In the genomic region with DNA sequence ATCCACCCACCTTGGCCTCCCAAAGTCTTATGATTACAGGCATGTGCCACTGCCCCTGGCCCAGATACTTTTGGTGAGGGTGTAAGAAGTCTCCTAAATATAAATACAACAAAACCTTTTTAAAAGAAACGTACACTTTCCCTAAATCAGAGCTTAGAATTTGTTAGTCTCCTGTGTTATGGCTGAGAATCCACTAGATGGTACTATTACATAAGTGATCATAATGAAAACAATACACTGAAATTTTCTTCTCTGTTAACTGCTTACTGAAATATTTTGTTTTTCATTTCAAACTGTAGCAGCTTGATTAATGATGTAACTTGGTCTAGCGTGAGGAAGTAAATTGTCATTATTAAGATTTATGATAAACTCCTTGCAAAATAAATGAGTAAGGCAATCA, we compare ENCODE assay signal across 9 cellular contexts.
DNase-seq lines count a peak whose midpoint lies in the region; ATAC-seq and TF ChIP-seq lines count a peak whose summit lies in the region.
"Had no signal": no experiment of that assay in that cellular context is flagged by ENCODE, and none has a peak within 500 bp of the region (broad histone marks: within the 10 kb centered on the region; RNA-seq: fewer than 3 reads in every experiment).

No MANE protein-coding gene starts in this region.

- H3K9me3 ChIP-seq in CD4-positive, alpha-beta T cell (ENCODE audit: control insufficient read depth, low read length) = no peaks in the 10 kb centered on the region
- H3K9me3 ChIP-seq: SJCRH30 had no signal

- DNase-seq in GM03348 (ENCODE audit: low spot score) (peak; percentile 40), LHCN-M2 (ENCODE audit: low read depth) (peak; percentile 1), cardiac fibroblast (ENCODE audit: low read depth in 2 of 2) (peak; percentile 3 to 27), germinal center (ENCODE audit: low spot score) (no peak), NCI-H146 treated with DMSO at 0.1 percent for 48 hours (lab: John Stamatoyannopoulos, UW; ENCODE audit: unreplicated experiment) (no peak)
- no peak for DNase-seq in CD4-positive, alpha-beta T cell

- POLR2A ChIA-PET in CD4-positive, alpha-beta T cell (lab: Charles Lee) = no interaction called here

- no peaks in the 10 kb centered on the region for H3K36me3 Mint-ChIP-seq in nephron (ENCODE audit: low read depth)
- no peaks in the 10 kb centered on the region for H3K36me3 Mint-ChIP-seq in CD4-positive, alpha-beta T cell (ENCODE audit: low read depth)

- CTCF ChIA-PET in CD4-positive, alpha-beta T cell (lab: Charles Lee) = no interaction called here

- intact Hi-C loops in CD4-positive, alpha-beta T cell (cut with DNase I, micrococcal nuclease) = no loop called here

- H3K4me1 Mint-ChIP-seq in nephron = peaks cover 5% of the 10 kb centered on the region
- H3K4me1 Mint-ChIP-seq in CD4-positive, alpha-beta T cell (ENCODE audit: low read depth) = no peaks in the 10 kb centered on the region

- H3K27ac ChIP-seq in CD4-positive, alpha-beta T cell (ENCODE audit: low read depth, low read length) = no peak overlapping the region
- H3K27ac ChIP-seq: SJCRH30 had no signal

- H3K4me3 ChIP-seq in cardiac fibroblast (replicated peaks in 1 of 2; ENCODE audit: low read depth in 2 of 2, low read length in 2 of 2) = no peak overlapping the region
- H3K4me3 ChIP-seq: SJCRH30 had no signal

- ATAC-seq in HG02852 (IDR thresholded peaks at IDR 0.05; ENCODE audit: unreplicated experiment) = no peak
- ATAC-seq in CD4-positive, alpha-beta T cell (ENCODE audit: poor library complexity) = no peak

- no peak overlapping the region for H3K27ac Mint-ChIP-seq in nephron
- H3K27ac Mint-ChIP-seq in CD4-positive, alpha-beta T cell = no peak overlapping the region

- H3K27me3 Mint-ChIP-seq in nephron (ENCODE audit: low read depth) = no peaks in the 10 kb centered on the region
- H3K27me3 Mint-ChIP-seq in CD4-positive, alpha-beta T cell = peaks cover 10% of the 10 kb centered on the region

- H3K27me3 ChIP-seq in CD4-positive, alpha-beta T cell (ENCODE audit: control insufficient read depth, insufficient read depth, low read length) = no peaks in the 10 kb centered on the region
- H3K27me3 ChIP-seq: SJCRH30 had no signal

- TF ChIP-seq CTCF in cardiac fibroblast (IDR thresholded peaks at IDR 0.05; ENCODE audit: low read depth, low read length) (peak; percentile 27), nephron (IDR thresholded peaks at IDR 0.05; ENCODE audit: unreplicated experiment in 3 of 3) (peak; percentile 52 to 63 (median 52))
- TF ChIP-seq CTCF in CD4-positive, alpha-beta T cell (IDR thresholded peaks at IDR 0.05) = no peak

- no peak overlapping the region for H3K4me3 Mint-ChIP-seq in nephron
- no peak overlapping the region for H3K4me3 Mint-ChIP-seq in CD4-positive, alpha-beta T cell

- H3K9me3 Mint-ChIP-seq in nephron = no peaks in the 10 kb centered on the region
- H3K9me3 Mint-ChIP-seq in CD4-positive, alpha-beta T cell = no peaks in the 10 kb centered on the region

Comparison
In these comparisons a context has a peak if more than half of its experiments do, and no peak if none do; other contexts are left out.
1. DNase-seq: peak in GM03348 (single experiment), LHCN-M2 (single experiment) and cardiac fibroblast (2 of 2); none in germinal center (single experiment), CD4-positive, alpha-beta T cell (0 of 10) and NCI-H146 treated with DMSO at 0.1 percent for 48 hours (single experiment).